Comparison of ENCODE assay signal across 10 cellular contexts in the genomic region with DNA sequence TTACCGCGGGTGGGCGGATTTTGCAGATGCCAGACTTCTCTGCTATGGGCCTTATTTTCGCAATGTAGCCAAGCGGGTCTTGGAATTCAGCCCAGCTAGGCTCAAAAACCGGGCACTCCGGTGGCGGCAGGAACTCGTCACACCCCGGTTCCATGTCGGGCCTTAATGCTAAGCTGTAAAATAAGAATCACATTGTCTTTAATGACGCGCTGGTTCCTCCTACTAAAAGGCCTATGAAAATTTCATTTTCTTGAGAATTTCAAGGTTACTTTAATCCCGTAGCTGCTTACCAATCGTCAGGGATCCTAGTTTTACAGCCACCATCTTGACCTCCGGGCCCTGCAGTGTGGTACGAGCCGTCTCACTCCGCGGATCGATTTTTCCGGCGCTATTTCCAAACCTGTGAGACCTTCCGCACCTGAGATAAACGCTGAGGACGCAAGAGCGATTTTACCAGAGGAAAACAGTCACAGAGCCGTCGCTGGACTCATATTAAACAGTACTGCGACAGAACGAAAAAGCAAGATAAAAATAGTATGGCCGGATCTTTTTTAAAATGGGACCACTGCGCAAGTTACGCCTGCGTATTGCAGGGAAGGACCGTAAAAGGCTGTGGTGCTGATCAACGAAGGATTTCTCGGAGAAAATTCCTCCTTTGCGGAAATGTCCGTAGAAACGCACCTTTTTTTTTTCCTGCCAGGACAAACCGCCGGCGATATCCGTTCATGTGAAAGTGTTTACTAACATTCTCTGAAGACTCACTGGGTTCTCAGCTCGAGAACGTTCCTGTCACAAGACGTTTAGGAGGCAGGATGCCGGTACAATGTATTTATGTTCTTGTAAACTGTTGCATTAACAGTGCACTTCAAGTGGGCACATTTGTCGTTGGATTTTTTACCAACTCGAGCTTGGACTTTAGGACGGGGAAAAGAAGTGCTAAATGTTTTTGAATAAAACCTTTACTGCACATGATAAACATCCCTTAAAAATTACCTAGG. TPM values are rescaled to one million over a fixed set of nuclear protein-coding genes. Genes with fewer than 3 reads are reported as not detected.
DNase-seq lines count a peak whose midpoint lies in the region; ATAC-seq, FAIRE-seq and TF ChIP-seq lines count a peak whose summit lies in the region.
"Had no signal": no experiment of that assay in that cellular context is flagged by ENCODE, and none has a peak within 500 bp of the region (broad histone marks: within the 10 kb centered on the region; RNA-seq: fewer than 3 reads in every experiment).

A gene (minus strand): TSS at position 346 of the 998 bp plus-strand sequence. CDS start 192 bp downstream, at position 154.

- no peak within 1 kb of the TSS for H3K4me2 ChIP-seq in neural progenitor cell

- H3K27me3 Mint-ChIP-seq in WTC11 (ENCODE audit: low read depth) (peaks cover 5% of the 10 kb centered on the region), neural progenitor cell (ENCODE audit: insufficient read depth, low read depth) (no peaks in the 10 kb centered on the region)

- no peaks in the 10 kb centered on the region for H3K79me2 ChIP-seq in neural progenitor cell (ENCODE audit: low read depth)

- H3K27ac ChIP-seq in skin epidermis: peak within 1 kb of the TSS in 12 of 21 experiments; percentile 81 to 95 (median 88)
- H3K27ac ChIP-seq in neural progenitor cell: no peak within 1 kb of the TSS
- H3K27ac ChIP-seq: HL-60 had no signal

- H3K9me3 ChIP-seq in neural progenitor cell (ENCODE audit: low read depth): no peaks in the 10 kb centered on the region

- no peaks in the 10 kb centered on the region for H3F3A ChIP-seq in neural progenitor cell (ENCODE audit: low read depth)

- peaks cover 19% of the 10 kb centered on the region for H3K36me3 Mint-ChIP-seq in WTC11
- H3K36me3 Mint-ChIP-seq in neural progenitor cell: no peaks in the 10 kb centered on the region

- H4K20me1 ChIP-seq in neural progenitor cell (ENCODE audit: low read depth): no peaks in the 10 kb centered on the region

- ATAC-seq in HG03432 (IDR thresholded peaks at IDR 0.05; ENCODE audit: unreplicated experiment) (peak; percentile 88), WTC11 (peak; percentile 88)

- TF ChIP-seq CTCF in WTC11 (IDR thresholded peaks at IDR 0.05) (no peak), neural progenitor cell (IDR thresholded peaks at IDR 0.05) (no peak)

- H3K9me3 Mint-ChIP-seq in WTC11: peaks cover 12% of the 10 kb centered on the region
- no peaks in the 10 kb centered on the region for H3K9me3 Mint-ChIP-seq in neural progenitor cell

- no peaks in the 10 kb centered on the region for H3K4me1 ChIP-seq in neural progenitor cell

- DNase-seq in EH (ENCODE audit: low read depth): peak; percentile 71
- DNase-seq in WTC11 (ENCODE audit: low spot score): peak; percentile 56
- peak; percentile 83 for DNase-seq in fibroblast of peridontal ligament (ENCODE audit: extremely low read depth)
- no peak for DNase-seq in HTR-8/SVneo (ENCODE audit: insufficient read length, low spot score)
- DNase-seq in 8988T: no peak
- no peak for DNase-seq in neural progenitor cell (ENCODE audit: low spot score)

- H3K4me3 ChIP-seq in skin epidermis (peak within 1 kb of the TSS in 6 of 7 experiments; percentile 39 to 52 (median 48)), neural progenitor cell (no peak within 1 kb of the TSS)
- H3K4me3 ChIP-seq: lung had no signal

- H3K36me3 ChIP-seq in neural progenitor cell: no peaks in the 10 kb centered on the region

- no peak within 1 kb of the TSS for H2AFZ ChIP-seq in neural progenitor cell (replicated peaks)

- peak within 1 kb of the TSS; percentile 88 for H3K4me3 Mint-ChIP-seq in WTC11
- no peak within 1 kb of the TSS for H3K4me3 Mint-ChIP-seq in neural progenitor cell

- H3K4me1 Mint-ChIP-seq in WTC11: 0 out of 2 replicates have a peak, but pooled peaks cover 8% of the 10 kb centered on the region
- no peaks in the 10 kb centered on the region for H3K4me1 Mint-ChIP-seq in neural progenitor cell

- H3K9ac ChIP-seq in neural progenitor cell: no peak within 1 kb of the TSS

- no peaks in the 10 kb centered on the region for H3K27me3 ChIP-seq in neural progenitor cell

- CTCF ChIA-PET in WTC11 (lab: Charles Lee): interaction anchor here (0.5 kb wide), 1 partner anchor 906 kb away, joined by 4 read pairs; no protein-coding TSS in a partner anchor

- H3K27ac Mint-ChIP-seq in WTC11: peak within 1 kb of the TSS; percentile 97
- H3K27ac Mint-ChIP-seq in neural progenitor cell: no peak within 1 kb of the TSS

- POLR2A ChIA-PET in WTC11 (lab: Charles Lee): interaction anchor here (0.8 kb wide), 1 partner anchor 33 kb away, joined by 3 read pairs; no protein-coding TSS in a partner anchor

- FAIRE-seq in HTR-8/SVneo (lab: Jason Lieb, UNC): no peak

TF ChIP-seq in WTC11, 78 proteins besides CTCF, POLR2A, EP300 and RAD21 (continues in another document):
- TF ChIP-seq ZNF232 (CRISPR knock-in tag; IDR thresholded peaks at IDR 0.05) (no peak), ZNF671 (CRISPR knock-in tag; IDR thresholded peaks at IDR 0.05) (no peak), ZNF396 (CRISPR knock-in tag; IDR thresholded peaks at IDR 0.05; ENCODE audit: borderline replicate concordance) (no peak), ZNF138 (CRISPR knock-in tag; conservative IDR thresholded peaks at IDR 0.05) (no peak), CREM (CRISPR knock-in tag; IDR thresholded peaks at IDR 0.05) (no peak), TP53 (CRISPR knock-in tag; IDR thresholded peaks at IDR 0.05) (no peak), SOX15 (CRISPR knock-in tag; IDR thresholded peaks at IDR 0.05) (no peak), TEAD1 (CRISPR knock-in tag; IDR thresholded peaks at IDR 0.05) (no peak)
- TF ChIP-seq, protein P1, sequence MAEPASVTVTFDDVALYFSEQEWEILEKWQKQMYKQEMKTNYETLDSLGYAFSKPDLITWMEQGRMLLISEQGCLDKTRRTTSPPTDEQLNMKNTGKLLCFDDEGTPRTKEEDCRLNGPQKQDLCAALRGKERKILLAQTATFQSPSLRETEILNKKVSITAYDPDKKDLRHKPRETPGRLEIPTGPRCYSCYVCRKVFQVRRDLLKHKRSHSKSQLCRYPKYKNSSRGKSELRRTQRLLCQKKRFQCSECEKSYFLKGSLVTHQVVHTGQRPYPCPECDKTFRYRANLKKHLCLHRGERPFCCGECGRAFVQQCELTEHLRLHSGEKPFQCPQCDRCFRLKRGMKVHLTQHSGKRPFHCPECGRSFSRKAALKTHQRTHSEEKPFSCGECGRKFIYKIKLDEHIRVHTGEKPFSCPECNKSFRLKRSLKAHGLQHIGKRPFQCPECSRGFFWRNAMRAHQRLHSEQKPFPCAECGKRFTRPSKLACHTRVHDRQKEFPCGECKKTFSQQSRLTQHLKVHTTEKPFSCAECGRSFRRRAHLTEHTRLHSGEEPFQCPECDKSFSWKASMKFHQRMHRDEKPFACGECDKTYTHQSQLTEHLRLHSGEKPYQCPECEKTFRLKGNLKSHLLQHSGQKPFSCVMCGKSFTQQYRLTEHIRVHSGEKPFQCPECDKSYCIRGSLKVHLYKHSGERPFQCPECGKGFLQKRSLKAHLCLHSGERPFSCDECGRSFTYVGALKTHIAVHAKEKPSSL (CRISPR knock-in tag; conservative IDR thresholded peaks at IDR 0.05): no peak
- TF ChIP-seq, protein P2, sequence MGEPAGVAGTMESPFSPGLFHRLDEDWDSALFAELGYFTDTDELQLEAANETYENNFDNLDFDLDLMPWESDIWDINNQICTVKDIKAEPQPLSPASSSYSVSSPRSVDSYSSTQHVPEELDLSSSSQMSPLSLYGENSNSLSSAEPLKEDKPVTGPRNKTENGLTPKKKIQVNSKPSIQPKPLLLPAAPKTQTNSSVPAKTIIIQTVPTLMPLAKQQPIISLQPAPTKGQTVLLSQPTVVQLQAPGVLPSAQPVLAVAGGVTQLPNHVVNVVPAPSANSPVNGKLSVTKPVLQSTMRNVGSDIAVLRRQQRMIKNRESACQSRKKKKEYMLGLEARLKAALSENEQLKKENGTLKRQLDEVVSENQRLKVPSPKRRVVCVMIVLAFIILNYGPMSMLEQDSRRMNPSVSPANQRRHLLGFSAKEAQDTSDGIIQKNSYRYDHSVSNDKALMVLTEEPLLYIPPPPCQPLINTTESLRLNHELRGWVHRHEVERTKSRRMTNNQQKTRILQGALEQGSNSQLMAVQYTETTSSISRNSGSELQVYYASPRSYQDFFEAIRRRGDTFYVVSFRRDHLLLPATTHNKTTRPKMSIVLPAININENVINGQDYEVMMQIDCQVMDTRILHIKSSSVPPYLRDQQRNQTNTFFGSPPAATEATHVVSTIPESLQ (CRISPR knock-in tag; IDR thresholded peaks at IDR 0.05): no peak
- TF ChIP-seq, protein P3, sequence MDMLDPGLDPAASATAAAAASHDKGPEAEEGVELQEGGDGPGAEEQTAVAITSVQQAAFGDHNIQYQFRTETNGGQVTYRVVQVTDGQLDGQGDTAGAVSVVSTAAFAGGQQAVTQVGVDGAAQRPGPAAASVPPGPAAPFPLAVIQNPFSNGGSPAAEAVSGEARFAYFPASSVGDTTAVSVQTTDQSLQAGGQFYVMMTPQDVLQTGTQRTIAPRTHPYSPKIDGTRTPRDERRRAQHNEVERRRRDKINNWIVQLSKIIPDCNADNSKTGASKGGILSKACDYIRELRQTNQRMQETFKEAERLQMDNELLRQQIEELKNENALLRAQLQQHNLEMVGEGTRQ (CRISPR knock-in tag; IDR thresholded peaks at IDR 0.05): no peak
- TF ChIP-seq, protein P4, sequence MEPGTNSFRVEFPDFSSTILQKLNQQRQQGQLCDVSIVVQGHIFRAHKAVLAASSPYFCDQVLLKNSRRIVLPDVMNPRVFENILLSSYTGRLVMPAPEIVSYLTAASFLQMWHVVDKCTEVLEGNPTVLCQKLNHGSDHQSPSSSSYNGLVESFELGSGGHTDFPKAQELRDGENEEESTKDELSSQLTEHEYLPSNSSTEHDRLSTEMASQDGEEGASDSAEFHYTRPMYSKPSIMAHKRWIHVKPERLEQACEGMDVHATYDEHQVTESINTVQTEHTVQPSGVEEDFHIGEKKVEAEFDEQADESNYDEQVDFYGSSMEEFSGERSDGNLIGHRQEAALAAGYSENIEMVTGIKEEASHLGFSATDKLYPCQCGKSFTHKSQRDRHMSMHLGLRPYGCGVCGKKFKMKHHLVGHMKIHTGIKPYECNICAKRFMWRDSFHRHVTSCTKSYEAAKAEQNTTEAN (CRISPR knock-in tag; IDR thresholded peaks at IDR 0.05): no peak

RNA-seq across cellular contexts. Expression of the gene that starts here (rescaled TPM):
- 31.0 to 34.2 TPM (median 32.7 TPM) in 3 replicates for total RNA-seq in WTC11 (2021)
- not detected in 2 replicates for total RNA-seq in neural progenitor cell (ENCODE audit: low replicate concordance)

Comparison
In these comparisons a context has a peak if more than half of its experiments do, and no peak if none do; other contexts are left out.
1. DNase-seq: peak in EH (single experiment), WTC11 (single experiment) and fibroblast of peridontal ligament (single experiment); none in HTR-8/SVneo (single experiment), 8988T (single experiment) and neural progenitor cell (single experiment).